ENCODE assay signal across 8 cellular contexts in the genomic region with DNA sequence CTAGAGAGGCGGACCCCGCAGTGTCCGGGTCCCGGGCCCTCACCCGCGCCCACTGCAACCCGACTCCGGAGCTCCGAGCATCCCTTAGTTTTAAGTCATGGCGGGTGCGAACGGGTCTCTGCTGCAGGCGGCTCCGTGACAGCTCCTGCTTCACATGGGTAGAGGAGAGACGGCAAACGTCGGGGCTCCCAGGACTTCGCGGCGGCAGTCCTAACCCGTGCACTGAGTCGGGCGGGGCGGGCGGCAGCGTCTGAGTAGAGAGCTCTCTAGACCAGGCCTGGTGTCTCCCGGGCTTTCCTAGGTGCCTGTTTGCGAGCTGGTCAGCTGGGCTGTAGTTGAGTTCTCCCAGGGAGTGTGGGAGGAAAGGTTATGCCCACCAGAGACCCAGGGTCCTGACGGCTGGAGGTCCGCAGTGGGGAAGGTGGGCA. TPM values are rescaled to one million over a fixed set of nuclear protein-coding genes. Genes with fewer than 3 reads are reported as not detected.
DNase-seq lines count a peak whose midpoint lies in the region; ATAC-seq and TF ChIP-seq lines count a peak whose summit lies in the region.

No MANE protein-coding gene starts in this region.

- peaks cover 23% of the 10 kb centered on the region for H3K36me3 Mint-ChIP-seq in endodermal cell (ENCODE audit: low read depth)

- H4K20me1 ChIP-seq in OCI-LY3 (ENCODE audit: insufficient read depth, low read length): no peaks in the 10 kb centered on the region
- H4K20me1 ChIP-seq in osteoblast (ENCODE audit: insufficient read depth, low read length): peaks cover 1% of the 10 kb centered on the region

- ATAC-seq in HG03025 (IDR thresholded peaks at IDR 0.05; ENCODE audit: low FRiP score, unreplicated experiment): no peak

- no peaks in the 10 kb centered on the region for H3K9me3 ChIP-seq in OCI-LY3 (ENCODE audit: insufficient read depth, low read length)
- no peaks in the 10 kb centered on the region for H3K9me3 ChIP-seq in endodermal cell (ENCODE audit: control insufficient read depth, low read length)
- no peaks in the 10 kb centered on the region for H3K9me3 ChIP-seq in osteoblast (ENCODE audit: low read depth, low read length)

- H3K79me2 ChIP-seq in OCI-LY3 (ENCODE audit: low read length) (peaks cover 18% of the 10 kb centered on the region), osteoblast (ENCODE audit: insufficient read depth, low read length) (peaks cover 36% of the 10 kb centered on the region)

- no peak overlapping the region for H3K27ac ChIP-seq in OCI-LY3 (ENCODE audit: low read length)
- no peak overlapping the region for H3K27ac ChIP-seq in endodermal cell (ENCODE audit: low read depth, low read length)
- H3K27ac ChIP-seq in osteoblast (ENCODE audit: low read depth, low read length): peak overlapping the region; percentile 21

- DNase-seq in endodermal cell: no peak
- DNase-seq in osteoblast (ENCODE audit: insufficient read length, low spot score, missing footprints): no peak
- no peak for DNase-seq in NCI-H128 (lab: John Stamatoyannopoulos, UW; ENCODE audit: unreplicated experiment)
- DNase-seq in iPS-NIHi11 (ENCODE audit: low spot score): no peak
- DNase-seq in NCI-H2196 treated with DMSO at 0.1 percent for 48 hours (lab: John Stamatoyannopoulos, UW; ENCODE audit: unreplicated experiment): no peak

- H3K4me3 ChIP-seq in GM12875 (ENCODE audit: low read depth, low read length): peak overlapping the region; percentile 87
- H3K4me3 ChIP-seq in OCI-LY3 (ENCODE audit: low read length): peak overlapping the region; percentile 94
- peak overlapping the region; percentile 87 for H3K4me3 ChIP-seq in endodermal cell (ENCODE audit: low read length)
- H3K4me3 ChIP-seq in osteoblast (ENCODE audit: insufficient read depth, low read length): peak overlapping the region; percentile 91

- H3K27me3 Mint-ChIP-seq in endodermal cell (ENCODE audit: insufficient read depth): no peaks in the 10 kb centered on the region

- H3K4me1 ChIP-seq in OCI-LY3 (ENCODE audit: low read length) (peaks cover 23% of the 10 kb centered on the region), endodermal cell (ENCODE audit: control insufficient read depth, insufficient read depth, low read length) (no peaks in the 10 kb centered on the region), osteoblast (ENCODE audit: insufficient read depth, low read length) (peaks cover 13% of the 10 kb centered on the region)

- H3K9ac ChIP-seq in OCI-LY3 (ENCODE audit: low read length) (peak overlapping the region; percentile 66), endodermal cell (ENCODE audit: extremely low read depth, low read length, poor library complexity, severe bottlenecking) (peak overlapping the region; percentile 11)

- TF ChIP-seq CTCF in GM12875 (IDR thresholded peaks at IDR 0.05; ENCODE audit: borderline replicate concordance, insufficient read depth, low read depth, low read length): no peak
- no peak for TF ChIP-seq CTCF in OCI-LY3 (IDR thresholded peaks at IDR 0.05; ENCODE audit: low read depth, low read length)
- TF ChIP-seq CTCF in endodermal cell (conservative IDR thresholded peaks at IDR 0.05): no peak
- no peak for TF ChIP-seq CTCF in osteoblast (IDR thresholded peaks at IDR 0.05; ENCODE audit: extremely low read depth, low read depth, low read length)

- H3K4me1 Mint-ChIP-seq in endodermal cell: peaks cover 11% of the 10 kb centered on the region

- 2% methylated on average over 24 to 30 of the region's 30 CpGs for WGBS in endodermal cell (ENCODE audit: insufficient coverage in 1 of 2, insufficient read length in 1 of 2), 2 experiments

- H3K4me2 ChIP-seq in OCI-LY3 (ENCODE audit: low read length): peak overlapping the region; percentile 96
- peak overlapping the region; percentile 90 for H3K4me2 ChIP-seq in osteoblast (ENCODE audit: insufficient read depth, low read length)

- H3K27ac Mint-ChIP-seq in endodermal cell: peak overlapping the region; percentile 55

- H3K27me3 ChIP-seq in OCI-LY3 (ENCODE audit: low read depth, low read length) (no peaks in the 10 kb centered on the region), endodermal cell (ENCODE audit: control insufficient read depth, insufficient read depth, low read length, poor library complexity, severe bottlenecking) (no peaks in the 10 kb centered on the region), osteoblast (ENCODE audit: insufficient read depth, low read length) (no peaks in the 10 kb centered on the region)

- peak overlapping the region; percentile 85 for H3K4me3 Mint-ChIP-seq in endodermal cell

- H3K36me3 ChIP-seq in OCI-LY3 (replicated peaks; ENCODE audit: low read depth, low read length): no peaks in the 10 kb centered on the region
- H3K36me3 ChIP-seq in endodermal cell (ENCODE audit: control insufficient read depth, insufficient read depth, low read length): peaks cover 15% of the 10 kb centered on the region
- H3K36me3 ChIP-seq in osteoblast (ENCODE audit: insufficient read depth, low read length): peaks cover 22% of the 10 kb centered on the region

- H2AFZ ChIP-seq in OCI-LY3 (ENCODE audit: low read depth, low read length) (0 out of 2 replicates have a peak overlapping the region, but pooled peaks have one; percentile 16), osteoblast (ENCODE audit: low read length) (peak overlapping the region; percentile 81)

- H3K9me3 Mint-ChIP-seq in endodermal cell: no peaks in the 10 kb centered on the region

RNA-seq across cellular contexts. Expression of a gene that starts 0.3 kb away (rescaled TPM):
- total RNA-seq in endodermal cell (100 to 1,000 TPM; 166 to 192 TPM), osteoblast (73.1 and 78.9 TPM in 2 replicates)
- 81.6 TPM for polyA plus RNA-seq in endodermal cell (2013, experiment 1 of 2)
- 74.5 TPM for polyA plus RNA-seq in endodermal cell (2013, experiment 2 of 2)

RNA-seq across cellular contexts. Expression of a gene that starts 0.5 kb away (rescaled TPM):
- total RNA-seq in endodermal cell (10 to 100 TPM; 43.2 to 46.1 TPM), osteoblast (22.8 and 24.8 TPM in 2 replicates)
- polyA plus RNA-seq in endodermal cell (2013, experiment 1 of 2): 31.0 TPM
- 29.8 TPM for polyA plus RNA-seq in endodermal cell (2013, experiment 2 of 2)

RNA-seq across cellular contexts. Expression of a gene that starts 21.4 kb away (rescaled TPM):
- 10 to 100 TPM; 20.1 to 25.5 TPM for total RNA-seq in endodermal cell
- 13.4 TPM for polyA plus RNA-seq in endodermal cell (2013, experiment 1 of 2)
- polyA plus RNA-seq in endodermal cell (2013, experiment 2 of 2): 11.3 TPM
- 26.8 and 33.7 TPM in 2 replicates for total RNA-seq in osteoblast

RNA-seq across cellular contexts. Expression of a gene that starts 28.5 kb away (rescaled TPM):
- total RNA-seq in endodermal cell (1 to 10 TPM; 1.2 to 1.9 TPM), osteoblast (not detected in 2 replicates)
- 2.0 TPM for polyA plus RNA-seq in endodermal cell (2013, experiment 1 of 2)
- 1.6 TPM for polyA plus RNA-seq in endodermal cell (2013, experiment 2 of 2)

RNA-seq across cellular contexts. Expression of a gene that starts 38.5 kb away (rescaled TPM):
- 10 to 100 TPM; 45.6 to 49.5 TPM for total RNA-seq in endodermal cell
- polyA plus RNA-seq in endodermal cell (2013, experiment 1 of 2): 33.5 TPM
- polyA plus RNA-seq in endodermal cell (2013, experiment 2 of 2): 27.9 TPM
- total RNA-seq in osteoblast: 17.7 and 21.0 TPM in 2 replicates
